In the genomic region with DNA sequence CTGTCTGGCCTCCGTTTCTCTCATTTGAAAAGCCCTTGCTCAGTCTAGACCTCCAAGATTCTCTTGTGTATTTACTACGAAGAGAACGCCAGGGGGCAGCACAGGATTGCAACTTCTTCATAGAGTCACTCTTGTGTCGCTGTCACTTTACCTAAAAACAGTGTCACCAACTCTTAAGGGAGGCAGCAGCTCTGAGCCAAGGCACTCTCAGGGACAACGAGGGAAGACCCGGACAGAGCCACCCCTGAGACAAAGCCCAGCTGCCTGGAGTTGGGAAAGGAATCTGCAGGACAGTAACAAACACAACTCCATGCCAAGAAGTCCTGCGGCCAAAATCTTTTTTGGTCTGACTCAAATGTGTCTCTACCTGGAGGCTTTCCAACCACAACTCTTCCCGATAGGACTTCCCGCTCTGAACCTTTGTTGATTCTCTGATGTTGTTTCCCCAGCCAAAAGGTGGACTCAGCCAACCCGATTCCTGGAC, we compare ENCODE assay signal across 8 cellular contexts. TPM values are rescaled to one million over a fixed set of nuclear protein-coding genes. Genes with fewer than 3 reads are reported as not detected.
A peak's percentile ranks its signal among the peaks of the same experiment; 100 is the strongest.
DNase-seq lines count a peak whose midpoint lies in the region; ATAC-seq and TF ChIP-seq lines count a peak whose summit lies in the region.

No MANE protein-coding gene starts in this region.

- no peak overlapping the region for H3K4me2 ChIP-seq in Loucy (ENCODE audit: low read depth, low read length, poor library complexity, severe bottlenecking)

- peaks cover 11% of the 10 kb centered on the region for H3K4me1 ChIP-seq in Loucy (ENCODE audit: insufficient read depth, low read length, poor library complexity, severe bottlenecking)
- peaks cover 5% of the 10 kb centered on the region for H3K4me1 ChIP-seq in RWPE2 (ENCODE audit: insufficient read depth, poor library complexity, severe bottlenecking)
- peaks cover 17 to 38% of the 10 kb centered on the region in 2 donors for H3K4me1 ChIP-seq in thoracic aorta (ENCODE audit: control insufficient read depth in 1 of 2, low read depth in 2 of 2)

- no peaks in the 10 kb centered on the region for H3F3A ChIP-seq in Loucy (ENCODE audit: low read depth)

- in situ Hi-C loops in Caki2 (cut with HindIII; ENCODE audit: low pct_unique_long_range_greater_than_20kb, low sequenced_read_pairs), result no loop called here

- no peak overlapping the region for H2AFZ ChIP-seq in Loucy (ENCODE audit: low read length)

- H3K36me3 ChIP-seq in Loucy (ENCODE audit: insufficient read depth, low read length) (no peaks in the 10 kb centered on the region), RWPE2 (ENCODE audit: low read depth) (no peaks in the 10 kb centered on the region), thoracic aorta (no peaks in the 10 kb centered on the region)

- no peak overlapping the region for H3K4me3 Mint-ChIP-seq in activated T-helper 2 cell treated with anti-CD3 and anti-CD28 coated beads, Interferon-gamma antibody, Interleukin-2, Interleukin-4, amounts not matched to agents 10 μg/mL and 5 μg/mL and 100 μg/mL, durations not matched to agents 14 hours and 24 hours and 36 hours (ENCODE audit: low read depth)

- TF ChIP-seq CTCF in Loucy (conservative IDR thresholded peaks at IDR 0.05; ENCODE audit: low read length) (peak; percentile 85), RWPE2 (IDR thresholded peaks at IDR 0.05; ENCODE audit: poor library complexity, severe bottlenecking) (peak; percentile 90), omental fat pad (IDR thresholded peaks at IDR 0.05) (peak in 1 of 3 donors; percentile 58), thoracic aorta (IDR thresholded peaks at IDR 0.05) (peak; percentile 85)

- H3K36me3 Mint-ChIP-seq in activated T-helper 2 cell treated with anti-CD3 and anti-CD28 coated beads, Interferon-gamma antibody, Interleukin-2, Interleukin-4, amounts not matched to agents 10 μg/mL and 5 μg/mL and 100 μg/mL, durations not matched to agents 14 hours and 24 hours and 36 hours (ENCODE audit: low read depth), result no peaks in the 10 kb centered on the region

- peak; percentile 58 for DNase-seq in Caki2 (ENCODE audit: low read depth)
- no peak for DNase-seq in RWPE2 (ENCODE audit: low spot score)
- peak; percentile 56 for DNase-seq in activated T-helper 2 cell treated with anti-CD3 and anti-CD28 coated beads, Interferon-gamma antibody, Interleukin-2, Interleukin-4, amounts not matched to agents 10 μg/mL and 5 μg/mL and 100 μg/mL, durations not matched to agents 14 hours and 24 hours and 36 hours (ENCODE audit: low spot score)
- DNase-seq in foreskin melanocyte, result peak; percentile 33
- peak; percentile 55 for DNase-seq in omental fat pad (ENCODE audit: low spot score)
- DNase-seq in thoracic aorta (ENCODE audit: low spot score), result no peak

- H3K27ac Mint-ChIP-seq in activated T-helper 2 cell treated with anti-CD3 and anti-CD28 coated beads, Interferon-gamma antibody, Interleukin-2, Interleukin-4, amounts not matched to agents 10 μg/mL and 5 μg/mL and 100 μg/mL, durations not matched to agents 14 hours and 24 hours and 36 hours, result no peak overlapping the region

- H3K9ac ChIP-seq in Loucy (ENCODE audit: low read depth, low read length, poor library complexity, severe bottlenecking), result no peak overlapping the region

- no peaks in the 10 kb centered on the region for H3K79me2 ChIP-seq in Loucy (ENCODE audit: insufficient read depth, low read length)

- no peaks in the 10 kb centered on the region for H3K9me2 ChIP-seq in Loucy (replicated peaks; ENCODE audit: low read depth, low read length)

- ATAC-seq in GM21619 (IDR thresholded peaks at IDR 0.05; ENCODE audit: unreplicated experiment) (peak; percentile 81), RWPE2 (ENCODE audit: low read depth) (peak; percentile 67), omental fat pad (ENCODE audit: low FRiP score) (peak; percentile 68), thoracic aorta (ENCODE audit: insufficient number of reproducible peaks, low FRiP score, low read depth) (peak; percentile 39)

- no peaks in the 10 kb centered on the region for H3K9me3 ChIP-seq in Loucy (ENCODE audit: insufficient read depth, low read depth, low read length)
- no peaks in the 10 kb centered on the region for H3K9me3 ChIP-seq in RWPE2 (ENCODE audit: severe bottlenecking)
- no peaks in the 10 kb centered on the region for H3K9me3 ChIP-seq in thoracic aorta

- H3K4me3 ChIP-seq in Loucy (ENCODE audit: low read length, poor library complexity, severe bottlenecking), result no peak overlapping the region
- H3K4me3 ChIP-seq in RWPE2 (ENCODE audit: severe bottlenecking), result no peak overlapping the region
- H3K4me3 ChIP-seq in thoracic aorta, result peak overlapping the region; percentile 42

- H4K20me1 ChIP-seq in Loucy (ENCODE audit: insufficient read depth, low read length, poor library complexity, severe bottlenecking), result no peaks in the 10 kb centered on the region

- intact Hi-C loops in activated T-helper 2 cell treated with anti-CD3 and anti-CD28 coated beads, Interferon-gamma antibody, Interleukin-2, Interleukin-4, amounts not matched to agents 10 μg/mL and 5 μg/mL and 100 μg/mL, durations not matched to agents 14 hours and 24 hours and 36 hours (cut with micrococcal nuclease), result loop anchor here (1.0 to 2.0 kb wide), 4 partner anchors 43 to 122 kb away; a partner anchor contains a TSS

- no peaks in the 10 kb centered on the region for H3K9me3 Mint-ChIP-seq in activated T-helper 2 cell treated with anti-CD3 and anti-CD28 coated beads, Interferon-gamma antibody, Interleukin-2, Interleukin-4, amounts not matched to agents 10 μg/mL and 5 μg/mL and 100 μg/mL, durations not matched to agents 14 hours and 24 hours and 36 hours

- peaks cover 23% of the 10 kb centered on the region for H3K4me1 Mint-ChIP-seq in activated T-helper 2 cell treated with anti-CD3 and anti-CD28 coated beads, Interferon-gamma antibody, Interleukin-2, Interleukin-4, amounts not matched to agents 10 μg/mL and 5 μg/mL and 100 μg/mL, durations not matched to agents 14 hours and 24 hours and 36 hours (ENCODE audit: low read depth)

- H3K27me3 ChIP-seq in Loucy (ENCODE audit: insufficient read depth, low read length, poor library complexity, severe bottlenecking), result no peaks in the 10 kb centered on the region
- no peaks in the 10 kb centered on the region for H3K27me3 ChIP-seq in RWPE2 (ENCODE audit: insufficient read depth, poor library complexity, severe bottlenecking)
- no peaks in the 10 kb centered on the region for H3K27me3 ChIP-seq in thoracic aorta (replicated peaks; ENCODE audit: insufficient read depth)

- H3K27ac ChIP-seq in RWPE2 (ENCODE audit: poor library complexity, severe bottlenecking) (no peak overlapping the region), thoracic aorta (peak overlapping the region in 1 of 2 donors; percentile 7)

- no peaks in the 10 kb centered on the region for H3K27me3 Mint-ChIP-seq in activated T-helper 2 cell treated with anti-CD3 and anti-CD28 coated beads, Interferon-gamma antibody, Interleukin-2, Interleukin-4, amounts not matched to agents 10 μg/mL and 5 μg/mL and 100 μg/mL, durations not matched to agents 14 hours and 24 hours and 36 hours (ENCODE audit: low read depth)

RNA-seq across cellular contexts. Expression of a gene that starts 9.6 kb away (rescaled TPM):
- total RNA-seq in Caki2 (2014; rRNA removed; shearing (Covaris generic); ENCODE audit: low replicate concordance), result 10.7 and 18.9 TPM in 2 replicates
- 57.4 and 58.7 TPM in 2 replicates for total RNA-seq in activated T-helper 2 cell treated with anti-CD3 and anti-CD28 coated beads, Interferon-gamma antibody, Interleukin-2, Interleukin-4, amounts not matched to agents 10 μg/mL and 5 μg/mL and 100 μg/mL, durations not matched to agents 14 hours and 24 hours and 36 hours
- total RNA-seq in omental fat pad, result 10 to 100 TPM; 10.5 to 14.2 (median 12.7) TPM
- 10 to 100 TPM in 1 of 2 donors, 1 to 10 TPM in 1; 8.1 to 16.8 TPM for total RNA-seq in thoracic aorta

RNA-seq across cellular contexts. Expression of a gene that starts 9.9 kb away (rescaled TPM):
- total RNA-seq in Caki2 (2014; rRNA removed; shearing (Covaris generic); ENCODE audit: low replicate concordance), result not detected in 2 replicates
- not detected in 2 replicates for total RNA-seq in activated T-helper 2 cell treated with anti-CD3 and anti-CD28 coated beads, Interferon-gamma antibody, Interleukin-2, Interleukin-4, amounts not matched to agents 10 μg/mL and 5 μg/mL and 100 μg/mL, durations not matched to agents 14 hours and 24 hours and 36 hours
- total RNA-seq in omental fat pad, result 1 to 10 TPM; 2.1 to 2.7 (median 2.2) TPM
- total RNA-seq in thoracic aorta, result under 1 TPM in 1 of 2 donors, not detected in 1; 0.49 TPM

RNA-seq across cellular contexts. Expression of a gene that starts 43.2 kb away (rescaled TPM):
- total RNA-seq in Caki2 (2014; rRNA removed; shearing (Covaris generic); ENCODE audit: low replicate concordance), result 106 and 112 TPM in 2 replicates
- total RNA-seq in activated T-helper 2 cell treated with anti-CD3 and anti-CD28 coated beads, Interferon-gamma antibody, Interleukin-2, Interleukin-4, amounts not matched to agents 10 μg/mL and 5 μg/mL and 100 μg/mL, durations not matched to agents 14 hours and 24 hours and 36 hours, result 1.8 and 2.7 TPM in 2 replicates
- total RNA-seq in omental fat pad (100 to 1,000 TPM in 1 of 4 donors, 10 to 100 TPM in 3; 24.2 to 270 (median 59.1) TPM), thoracic aorta (10 to 100 TPM; 40.9 to 77.4 TPM)

RNA-seq across cellular contexts. Expression of a gene that starts 57.6 kb away (rescaled TPM):
- total RNA-seq in Caki2 (2014; rRNA removed; shearing (Covaris generic); ENCODE audit: low replicate concordance), result 151 and 222 TPM in 2 replicates
- 7.3 and 7.4 TPM in 2 replicates for total RNA-seq in activated T-helper 2 cell treated with anti-CD3 and anti-CD28 coated beads, Interferon-gamma antibody, Interleukin-2, Interleukin-4, amounts not matched to agents 10 μg/mL and 5 μg/mL and 100 μg/mL, durations not matched to agents 14 hours and 24 hours and 36 hours
- total RNA-seq in omental fat pad (10 to 100 TPM; 27.6 to 50.3 (median 48.1) TPM), thoracic aorta (100 to 1,000 TPM in 1 of 2 donors, 10 to 100 TPM in 1; 60.5 to 107 TPM)

Comparison
In these comparisons a context has a peak if more than half of its experiments do, and no peak if none do; other contexts are left out.
1. DNase-seq: peak in Caki2 (single experiment), activated T-helper 2 cell treated with anti-CD3 and anti-CD28 coated beads, Interferon-gamma antibody, Interleukin-2, Interleukin-4, amounts not matched to agents 10 μg/mL and 5 μg/mL and 100 μg/mL, durations not matched to agents 14 hours and 24 hours and 36 hours (single experiment), foreskin melanocyte (single experiment) and omental fat pad (single experiment); none in RWPE2 (single experiment) and thoracic aorta (single experiment).
2. Peak in every context shown above with its lines, with median percentiles within 50 percentile points of each other: ATAC-seq.